ENCODE assay signal across 11 cellular contexts in the genomic region with DNA sequence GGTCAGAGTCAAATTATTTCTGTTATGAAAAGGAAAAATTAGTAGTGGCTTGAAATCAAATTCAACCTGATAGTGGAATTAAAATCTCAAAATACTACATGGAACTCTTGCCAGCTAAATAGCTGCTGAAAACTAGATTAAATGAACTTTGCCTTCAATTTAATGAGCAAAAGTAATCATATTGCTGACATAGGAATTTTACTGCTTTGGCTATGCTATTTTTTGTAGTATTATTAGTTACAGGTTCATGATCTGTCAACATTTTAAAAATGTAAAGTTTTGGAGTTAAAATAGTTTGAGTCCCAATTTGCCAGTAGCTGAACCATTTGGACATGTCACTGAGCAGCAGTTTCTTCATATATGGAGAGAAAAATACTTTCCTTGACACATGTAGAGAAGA.
"Had no signal": no experiment of that assay in that cellular context is flagged by ENCODE, and none has a peak within 500 bp of the region (broad histone marks: within the 10 kb centered on the region; RNA-seq: fewer than 3 reads in every experiment).

No MANE protein-coding gene starts in this region.

- H3K4me2 ChIP-seq: GM23338 had no signal

- H3K9ac ChIP-seq: GM23248 had no signal

- FAIRE-seq: H1, H54 had no signal

- H3K27ac ChIP-seq: GM23248 had no signal

- H3K9me3 ChIP-seq: HAP-1 had no signal

- H3K36me3 ChIP-seq: HAP-1 had no signal

- H3K4me3 ChIP-seq: GM23248, GM23338, HAP-1 had no signal

- H3K4me1 ChIP-seq: HAP-1 had no signal

- H2AFZ ChIP-seq: GM23248, GM23338 had no signal

- DNase-seq: GM23248, GOT3, H7, H9, HCEC 1CT, HFFc6 had no signal

- ATAC-seq: GM23338, HCT116 had no signal
